Comparison of ENCODE assay signal across 8 cellular contexts in the genomic region with DNA sequence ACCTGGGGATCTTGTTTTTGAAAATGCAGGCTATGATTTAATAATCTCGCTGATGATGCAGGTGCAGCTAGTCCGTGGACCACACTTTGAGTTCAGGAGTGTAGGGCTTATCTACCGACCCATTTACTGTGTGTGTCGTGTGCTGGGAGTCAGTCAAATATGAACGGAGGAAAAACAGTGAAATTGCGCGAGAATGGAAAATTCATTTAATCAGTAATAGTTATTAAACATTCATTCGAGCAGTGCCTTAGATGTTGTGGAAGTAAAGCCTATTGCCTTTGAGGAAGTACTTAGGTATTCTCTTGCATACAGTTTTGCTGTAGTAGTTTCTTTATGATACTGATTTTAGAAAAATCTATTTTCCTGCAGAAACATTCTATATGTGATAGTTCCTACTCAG. TPM values are rescaled to one million over a fixed set of nuclear protein-coding genes. Genes with fewer than 3 reads are reported as not detected.
DNase-seq lines count a peak whose midpoint lies in the region; ATAC-seq and TF ChIP-seq lines count a peak whose summit lies in the region.

No MANE protein-coding gene starts in this region.

- no peak for ATAC-seq in HG03571 (IDR thresholded peaks at IDR 0.05; ENCODE audit: unreplicated experiment)
- no peak for ATAC-seq in GM21360 (IDR thresholded peaks at IDR 0.05; ENCODE audit: unreplicated experiment)
- ATAC-seq in GM18505 (IDR thresholded peaks at IDR 0.05; ENCODE audit: unreplicated experiment): no peak
- ATAC-seq in activated CD4-positive, CD25-positive, alpha-beta regulatory T cell treated with anti-CD3 and anti-CD28 coated beads, Interleukin-2, amount 50 U/mL, for 24 hours: no peak

- no peaks in the 10 kb centered on the region for H3K27me3 ChIP-seq in prostate gland (replicated peaks; ENCODE audit: insufficient read depth)

- WGBS in prostate gland: 2% methylated on average over 8 of the region's 8 CpGs

- H3K4me1 ChIP-seq in ES-I3 (ENCODE audit: insufficient read depth, low read length) (peaks cover 18% of the 10 kb centered on the region), OCI-LY7 (ENCODE audit: insufficient read depth, low read length, poor library complexity, severe bottlenecking) (peaks cover 43% of the 10 kb centered on the region), prostate gland (replicated peaks) (peaks cover 4% of the 10 kb centered on the region)

- H3K27ac ChIP-seq in OCI-LY7 (ENCODE audit: low read depth, low read length, poor library complexity, severe bottlenecking) (peak overlapping the region; percentile 88), prostate gland (peak overlapping the region; percentile 97 to 98)

- DNase-seq in OCI-LY7 (ENCODE audit: low spot score): peak; percentile 31
- DNase-seq in epithelial cell of proximal tubule (ENCODE audit: low read depth): no peak
- DNase-seq in prostate gland (ENCODE audit: low spot score): no peak

- peak overlapping the region; percentile 100 for H3K4me2 ChIP-seq in OCI-LY7 (ENCODE audit: low read length)

- TSS peak; percentile 56 for BruUV-seq in OCI-LY7 (replicated peaks; lab: Mats Ljungman, UMichigan)

- H3K9me3 ChIP-seq in ES-I3 (ENCODE audit: control insufficient read depth, insufficient read depth, low read length) (no peaks in the 10 kb centered on the region), OCI-LY7 (ENCODE audit: low read length) (no peaks in the 10 kb centered on the region), prostate gland (no peaks in the 10 kb centered on the region)

- peak overlapping the region; percentile 75; the same call in 1 of the 2 replicates for H2AFZ ChIP-seq in OCI-LY7 (ENCODE audit: low read length)

- H3K79me2 ChIP-seq in OCI-LY7 (ENCODE audit: insufficient read depth, low read depth, low read length): peaks cover 65% of the 10 kb centered on the region

- H3K36me3 ChIP-seq in ES-I3 (ENCODE audit: insufficient read depth, low read length): no peaks in the 10 kb centered on the region
- 0 out of 2 replicates have a peak, but pooled peaks cover 5% of the 10 kb centered on the region for H3K36me3 ChIP-seq in OCI-LY7 (ENCODE audit: insufficient read depth, low read length)
- H3K36me3 ChIP-seq in prostate gland: no peaks in the 10 kb centered on the region

- H4K20me1 ChIP-seq in OCI-LY7 (ENCODE audit: insufficient read depth, low read length): peaks cover 22% of the 10 kb centered on the region; the same call in 1 of the 2 replicates

- peak overlapping the region; percentile 93 for H3K9ac ChIP-seq in ES-I3 (ENCODE audit: low read depth, low read length)

- intact Hi-C loops in OCI-LY7 (cut with micrococcal nuclease; ENCODE audit: unreplicated experiment) (loop anchor here (5.0 to 10.0 kb wide), 4 partner anchors 222 to 1210 kb away; a partner anchor contains a TSS), prostate gland (cut with DNase I) (loop anchor here (5.0 kb wide), 2 partner anchors 103 to 152 kb away; a partner anchor contains a TSS)

- CTCF ChIA-PET in OCI-LY7 (lab: Charles Lee; ENCODE audit: unreplicated experiment): no interaction called here

- H3K4me3 ChIP-seq in OCI-LY7 (ENCODE audit: low read depth, low read length, poor library complexity, severe bottlenecking) (peak overlapping the region; percentile 82), epithelial cell of proximal tubule (ENCODE audit: low read depth, low read length) (peak overlapping the region; percentile 86), prostate gland (peak overlapping the region; percentile 64 to 81)

- no peak for TF ChIP-seq POLR2A in prostate gland (IDR thresholded peaks at IDR 0.05)
- TF ChIP-seq POLR2A in GM18505 (IDR thresholded peaks at IDR 0.05; ENCODE audit: borderline replicate concordance, extremely low read depth, insufficient read depth, insufficient read length): no peak

- TF ChIP-seq CTCF in OCI-LY7 (conservative IDR thresholded peaks at IDR 0.05; ENCODE audit: low read length) (no peak), epithelial cell of proximal tubule (conservative IDR thresholded peaks at IDR 0.05; ENCODE audit: low read depth, low read length) (no peak), prostate gland (IDR thresholded peaks at IDR 0.05) (no peak)

- POLR2A ChIA-PET in OCI-LY7 (lab: Charles Lee): interaction anchor here (2.0 kb wide), 1 partner anchor 104 kb away, joined by 5 read pairs; no protein-coding TSS in a partner anchor

- no peaks in the 10 kb centered on the region for H3K9me2 ChIP-seq in OCI-LY7 (ENCODE audit: insufficient read depth, low read length)

RNA-seq across cellular contexts. Expression of a gene that starts 0.7 kb away (rescaled TPM):
- 9.2 and 11.7 TPM in 2 replicates for total RNA-seq in OCI-LY7 (2014; rRNA removed; shearing (Covaris generic))
- 9.2 and 11.5 TPM in 2 replicates for total RNA-seq in OCI-LY7 (2022)
- total RNA-seq in epithelial cell of proximal tubule: 3.9 and 5.9 TPM in 2 replicates
- 10 to 100 TPM in 1 of 2 donors, 1 to 10 TPM in 1; 6.2 to 12.0 TPM for total RNA-seq in prostate gland
